In the genomic region with DNA sequence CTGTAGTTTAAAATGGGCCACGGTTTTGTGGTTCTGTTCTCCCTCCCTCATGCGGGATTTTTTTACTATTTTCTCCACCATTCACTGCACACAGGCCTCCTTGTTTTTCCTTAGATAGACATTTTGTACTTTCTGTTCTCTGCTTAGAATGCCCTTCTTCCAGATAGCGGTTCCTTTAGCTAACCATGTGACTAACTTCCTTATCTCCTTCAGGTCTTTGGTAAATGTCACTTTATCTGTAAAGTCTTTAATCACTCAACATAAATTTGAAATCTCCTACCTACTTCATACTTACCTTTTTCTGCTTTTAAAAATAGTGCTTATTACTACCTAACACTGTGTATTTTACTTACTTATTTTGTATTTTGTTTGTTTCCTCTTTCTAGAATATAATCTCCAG, we compare ENCODE assay signal across 27 cellular contexts. TPM values are rescaled to one million over a fixed set of nuclear protein-coding genes. Genes with fewer than 3 reads are reported as not detected.
A peak's percentile ranks its signal among the peaks of the same experiment; 100 is the strongest.
DNase-seq lines count a peak whose midpoint lies in the region; ATAC-seq, FAIRE-seq and TF ChIP-seq lines count a peak whose summit lies in the region.
"Had no signal": no experiment of that assay in that cellular context is flagged by ENCODE, and none has a peak within 500 bp of the region (broad histone marks: within the 10 kb centered on the region; RNA-seq: fewer than 3 reads in every experiment).

No MANE protein-coding gene starts in this region.

- no peaks in the 10 kb centered on the region for H3K36me3 ChIP-seq in GM12878 (ENCODE audit: control insufficient read depth in 2 of 2, insufficient read depth in 2 of 2, low read length in 1 of 2)
- H3K36me3 ChIP-seq: lower lobe of right lung had no signal

- 11% methylated on average over 3 of the region's 3 CpGs for WGBS in GM12878 (ENCODE audit: insufficient coverage, insufficient replicate concordance, low lambda C conversion rate, missing lambda C conversion rate)

- no peak for TF ChIP-seq RAD21 in GM12878 (IDR thresholded peaks at IDR 0.05; ENCODE audit: insufficient read depth, low read depth, low read length)

- intact Hi-C loops in activated CD4-positive, alpha-beta T cell treated with anti-CD3 and anti-CD28 coated beads for 36 hours (cut with DNase I, micrococcal nuclease), result no loop called here
- intact Hi-C loops in GM12878 (cut with micrococcal nuclease; ENCODE audit: unreplicated experiment), result no loop called here
- intact Hi-C loops in activated CD4-positive, alpha-beta memory T cell treated with anti-CD3 and anti-CD28 coated beads for 36 hours (cut with micrococcal nuclease), result no loop called here

- in situ Hi-C loops in GM12878 (cut with MboI), result no loop called here

- no peak for ATAC-seq in activated CD4-positive, alpha-beta T cell treated with anti-CD3 and anti-CD28 coated beads for 36 hours
- ATAC-seq in GM12878 (no peak), GM21515 (IDR thresholded peaks at IDR 0.05; ENCODE audit: unreplicated experiment) (no peak), GM18861 (IDR thresholded peaks at IDR 0.05; ENCODE audit: unreplicated experiment) (no peak)
- ATAC-seq: lower lobe of right lung had no signal

- CTCF ChIA-PET in activated CD4-positive, alpha-beta T cell treated with anti-CD3 and anti-CD28 coated beads for 36 hours (lab: Charles Lee), result interaction anchor here (0.6 kb wide), 1 partner anchor 12 kb away, joined by 3 read pairs; no protein-coding TSS in a partner anchor
- CTCF ChIA-PET in GM12878 (lab: Yijun Ruan, JAX), result interaction anchor here (0.9 kb wide), 1 partner anchor 9 kb away, joined by 3 read pairs; no protein-coding TSS in a partner anchor
- CTCF ChIA-PET in activated CD4-positive, alpha-beta memory T cell treated with anti-CD3 and anti-CD28 coated beads for 36 hours (lab: Charles Lee), result no interaction called here

- H3K27me3 ChIP-seq in GM12878 (replicated peaks in 1 of 2; ENCODE audit: control insufficient read depth in 2 of 2, insufficient read depth in 2 of 2, low read length in 1 of 2), result no peaks in the 10 kb centered on the region
- H3K27me3 ChIP-seq: testis had no signal

- H3K27ac Mint-ChIP-seq in activated CD4-positive, alpha-beta T cell treated with anti-CD3 and anti-CD28 coated beads for 36 hours, result peak overlapping the region; percentile 11
- H3K27ac Mint-ChIP-seq in activated CD4-positive, alpha-beta memory T cell treated with anti-CD3 and anti-CD28 coated beads for 36 hours, result no peak overlapping the region
- H3K27ac Mint-ChIP-seq: activated naive CD4-positive, alpha-beta T cell treated with anti-CD3 and anti-CD28 coated beads, Interleukin-2, amount 10 ng/mL, durations not matched to agents 7 days and 5 days; activated T-helper 1 cell treated with anti-CD3 and anti-CD28 coated beads, Interleukin-12 subunit alpha, Interleukin-12 subunit beta, Interleukin-2, Interleukin-4 antibody, amounts not matched to agents 30 ng/mL and 10 ng/mL and 1 ng/mL, durations not matched to agents 14 hours and 24 hours and 36 hours; CD4-positive, alpha-beta memory T cell had no signal

- no peaks in the 10 kb centered on the region; the same call in none of the 2 replicates for H3K79me2 ChIP-seq in GM12878 (ENCODE audit: control insufficient read depth, insufficient read depth, low read length)

- H3K4me2 ChIP-seq in GM12878 (ENCODE audit: control insufficient read depth, insufficient read depth), result no peak overlapping the region

- no peak overlapping the region for H3K4me3 ChIP-seq in GM12878
- H3K4me3 ChIP-seq: lower lobe of right lung, testis had no signal

- RAD21 ChIA-PET in GM12878 (lab: Charles Lee; ENCODE audit: unreplicated experiment), result interaction anchor here (1.0 kb wide), 1 partner anchor 32 kb away, joined by 3 read pairs; no protein-coding TSS in a partner anchor

- H3K27ac ChIP-seq in GM12878 (ENCODE audit: control insufficient read depth, insufficient read depth), result no peak overlapping the region
- H3K27ac ChIP-seq: lower lobe of right lung had no signal

- no peak for TF ChIP-seq EP300 in GM12878 (IDR thresholded peaks at IDR 0.05; ENCODE audit: borderline replicate concordance in 1 of 2, control insufficient read depth in 1 of 2, low read depth in 2 of 2, low read length in 2 of 2)

- SMC1A ChIA-PET in GM12878 (lab: Charles Lee; ENCODE audit: uncharacterized antibody, unreplicated experiment), result interaction anchor here (1.0 to 1.5 kb wide), 5 partner anchors 8 to 56 kb away, joined by 3 to 6 read pairs (median 4); no protein-coding TSS in a partner anchor

- H3K36me3 Mint-ChIP-seq in activated CD4-positive, alpha-beta T cell treated with anti-CD3 and anti-CD28 coated beads for 36 hours (ENCODE audit: low read depth), result no peaks in the 10 kb centered on the region
- H3K36me3 Mint-ChIP-seq in activated CD4-positive, alpha-beta memory T cell treated with anti-CD3 and anti-CD28 coated beads for 36 hours, result peaks cover 6% of the 10 kb centered on the region
- H3K36me3 Mint-ChIP-seq: activated naive CD4-positive, alpha-beta T cell treated with anti-CD3 and anti-CD28 coated beads, Interleukin-2, amount 10 ng/mL, durations not matched to agents 7 days and 5 days; CD4-positive, alpha-beta memory T cell had no signal

- peaks cover 19% of the 10 kb centered on the region for H3K4me1 Mint-ChIP-seq in activated CD4-positive, alpha-beta T cell treated with anti-CD3 and anti-CD28 coated beads for 36 hours
- H3K4me1 Mint-ChIP-seq in activated CD4-positive, alpha-beta memory T cell treated with anti-CD3 and anti-CD28 coated beads for 36 hours (ENCODE audit: low read depth), result peaks cover 6% of the 10 kb centered on the region

- peak overlapping the region; percentile 5; the same call in 1 of the 2 replicates for H2AFZ ChIP-seq in GM12878 (ENCODE audit: control insufficient read depth, low read depth, low read length)

- no peak for FAIRE-seq in GM12878 (lab: Jason Lieb, UNC)
- FAIRE-seq: colon, H54, urothelium cell line had no signal

- peaks cover 5% of the 10 kb centered on the region; the same call in 2 of the 3 replicates for H3K9me3 ChIP-seq in GM12878 (replicated peaks; ENCODE audit: control insufficient read depth, insufficient read depth, low read length)
- H3K9me3 ChIP-seq: testis had no signal

- DNase-seq in activated CD4-positive, alpha-beta T cell treated with anti-CD3 and anti-CD28 coated beads for 36 hours, result no peak
- no peak for DNase-seq in activated CD4-positive, alpha-beta T cell treated with anti-CD3 and anti-CD28 coated beads for 48 hours
- no peak for DNase-seq in GM12878 (ENCODE audit: low read depth, low spot score)
- DNase-seq in medulla oblongata (ENCODE audit: extremely low spot score), result peak; percentile 50
- no peak for DNase-seq in activated CD4-positive, alpha-beta memory T cell treated with anti-CD3 and anti-CD28 coated beads for 36 hours
- DNase-seq in stimulated activated CD4-positive, alpha-beta T cell treated with anti-CD3 and anti-CD28 coated beads, Interleukin-12 subunit alpha, Interleukin-12 subunit beta, amount 100 ng/mL, for 4 hours, result no peak
- DNase-seq: activated CD4-positive, alpha-beta T cell treated with anti-CD3 and anti-CD28 coated beads, Interleukin-2, amount 50 U/mL, for 1 hour; activated naive CD4-positive, alpha-beta T cell treated with anti-CD3 and anti-CD28 coated beads, Interleukin-2, amount 10 ng/mL, durations not matched to agents 7 days and 5 days; AML-193; amniotic stem cell; CD4-positive, alpha-beta memory T cell; effector memory CD4-positive, alpha-beta T cell; lower lobe of right lung; NCI-H1417; NCI-H2081; NCI-H226; NCI-H82; stimulated activated CD4-positive, alpha-beta T cell treated with anti-CD3 and anti-CD28 coated beads, Interleukin-15, amount 100 ng/mL, for 24 hours; stimulated activated naive CD4-positive, alpha-beta T cell treated with Interleukin-2 at 50 U/mL for 16 hours; testis had no signal

- POLR2A ChIA-PET in activated CD4-positive, alpha-beta T cell treated with anti-CD3 and anti-CD28 coated beads for 36 hours (lab: Charles Lee), result no interaction called here
- POLR2A ChIA-PET in GM12878 (lab: Charles Lee), result interaction anchor here (0.6 to 1.5 kb wide), 3 partner anchors 8 to 138 kb away, joined by 3 to 4 read pairs (median 3); no protein-coding TSS in a partner anchor
- POLR2A ChIA-PET in activated CD4-positive, alpha-beta memory T cell treated with anti-CD3 and anti-CD28 coated beads for 36 hours (lab: Charles Lee), result no interaction called here

- H3K4me3 Mint-ChIP-seq in activated CD4-positive, alpha-beta T cell treated with anti-CD3 and anti-CD28 coated beads for 36 hours, result no peak overlapping the region
- no peak overlapping the region for H3K4me3 Mint-ChIP-seq in activated CD4-positive, alpha-beta memory T cell treated with anti-CD3 and anti-CD28 coated beads for 36 hours
- H3K4me3 Mint-ChIP-seq: activated naive CD4-positive, alpha-beta T cell treated with anti-CD3 and anti-CD28 coated beads, Interleukin-2, amount 10 ng/mL, durations not matched to agents 7 days and 5 days; activated T-helper 1 cell treated with anti-CD3 and anti-CD28 coated beads, Interleukin-12 subunit alpha, Interleukin-12 subunit beta, Interleukin-2, Interleukin-4 antibody, amounts not matched to agents 30 ng/mL and 10 ng/mL and 1 ng/mL, durations not matched to agents 14 hours and 24 hours and 36 hours; CD4-positive, alpha-beta memory T cell; IgD-negative memory B cell had no signal

- TF ChIP-seq CTCF in GM12878 (IDR thresholded peaks at IDR 0.05 in 2 of 3, conservative IDR thresholded peaks at IDR 0.05 in 1 of 3; ENCODE audit: control insufficient read depth in 2 of 3, extremely low read depth in 1 of 3, insufficient read depth in 1 of 3, low read depth in 3 of 3, low read length in 3 of 3), result no peak

- no peak overlapping the region for H3K9ac ChIP-seq in GM12878 (ENCODE audit: control insufficient read depth, insufficient read depth, low read length)

- BruUV-seq in GM12878 (replicated peaks; lab: Mats Ljungman, UMichigan), result no TSS peak

- peaks cover 2% of the 10 kb centered on the region for H3K9me3 Mint-ChIP-seq in activated CD4-positive, alpha-beta T cell treated with anti-CD3 and anti-CD28 coated beads for 36 hours (ENCODE audit: low read depth)
- H3K9me3 Mint-ChIP-seq in activated CD4-positive, alpha-beta memory T cell treated with anti-CD3 and anti-CD28 coated beads for 36 hours, result peaks cover 5% of the 10 kb centered on the region
- H3K9me3 Mint-ChIP-seq: activated naive CD4-positive, alpha-beta T cell treated with anti-CD3 and anti-CD28 coated beads, Interleukin-2, amount 10 ng/mL, durations not matched to agents 7 days and 5 days; activated T-helper 1 cell treated with anti-CD3 and anti-CD28 coated beads, Interleukin-12 subunit alpha, Interleukin-12 subunit beta, Interleukin-2, Interleukin-4 antibody, amounts not matched to agents 30 ng/mL and 10 ng/mL and 1 ng/mL, durations not matched to agents 14 hours and 24 hours and 36 hours had no signal

- H3K27me3 Mint-ChIP-seq in activated CD4-positive, alpha-beta T cell treated with anti-CD3 and anti-CD28 coated beads for 36 hours, result no peaks in the 10 kb centered on the region
- H3K27me3 Mint-ChIP-seq in activated CD4-positive, alpha-beta memory T cell treated with anti-CD3 and anti-CD28 coated beads for 36 hours, result peaks cover 2% of the 10 kb centered on the region
- H3K27me3 Mint-ChIP-seq: activated naive CD4-positive, alpha-beta T cell treated with anti-CD3 and anti-CD28 coated beads, Interleukin-2, amount 10 ng/mL, durations not matched to agents 7 days and 5 days; CD4-positive, alpha-beta memory T cell; IgD-negative memory B cell had no signal

- no peaks in the 10 kb centered on the region; the same call in 1 of the 2 replicates for H3K4me1 ChIP-seq in GM12878 (ENCODE audit: control insufficient read depth, insufficient read depth, low read length)
- H3K4me1 ChIP-seq: lower lobe of right lung, testis had no signal

- TF ChIP-seq POLR2A in GM12878 (IDR thresholded peaks at IDR 0.05; ENCODE audit: low read depth, low read length), result no peak

- H4K20me1 ChIP-seq in GM12878 (ENCODE audit: control insufficient read depth, insufficient read depth), result no peaks in the 10 kb centered on the region

RNA-seq across cellular contexts. Expression of gene FER, which starts 15.0 kb away (rescaled TPM):
- total RNA-seq in activated CD4-positive, alpha-beta T cell treated with anti-CD3 and anti-CD28 coated beads for 36 hours, result 1 to 10 TPM; 9.3 to 9.9 TPM
- total RNA-seq in GM12878 (2013; cell fraction: nucleolus; rRNA removed), result 175 and 181 TPM in 2 replicates
- total RNA-seq in GM12878 (2014; rRNA removed) (9.1 and 11.3 TPM in 2 replicates), GM12878 (2014; rRNA removed; fragmentation: Illumina TruSeq; extraction: Trizol) (16.9 and 19.1 TPM in 2 replicates), GM12878 (2021) (13.7 and 16.0 TPM in 2 replicates)
- 3.4 TPM for polyA plus RNA-seq in GM12878 (2011; ENCODE audit: low read depth)
- polyA plus RNA-seq in GM12878 (2011; rRNA removed) (9.7 and 15.3 TPM in 2 replicates), GM12878 (2014; fragmentation: Illumina TruSeq; extraction: Trizol) (8.1 and 9.0 TPM in 2 replicates), GM12878 (2014; fragmentation: Nextera tagmentation; extraction: Ambion mirVana) (1 to 10 TPM; 4.4 to 9.5 TPM), GM12878 (2014; rRNA removed) (3.7 and 5.2 TPM in 2 replicates), GM12878 (2016; fragmentation: Nextera tagmentation; extraction: Ambion mirVana) (10 to 100 TPM; 11.7 to 17.7 TPM)
- 3.0 and 4.5 TPM in 2 replicates for polyA plus RNA-seq in GM12878 (2011; cell fraction: cytosol; rRNA removed)
- polyA plus RNA-seq in GM12878 (2011; cell fraction: nucleus; rRNA removed), result 14.7 and 15.0 TPM in 2 replicates
- polyA plus RNA-seq in GM12878 (2012), result 3.9 and 4.5 TPM in 2 replicates
- polyA minus RNA-seq in GM12878 (2011; rRNA and poly(A)+ RNA removed), result 24.9 and 39.0 TPM in 2 replicates
- polyA minus RNA-seq in GM12878 (2011; cell fraction: cytosol; rRNA and poly(A)+ RNA removed), result 9.6 and 11.4 TPM in 2 replicates
- polyA minus RNA-seq in GM12878 (2011; cell fraction: nucleus; rRNA and poly(A)+ RNA removed), result 33.2 and 36.8 TPM in 2 replicates
- total RNA-seq in activated CD4-positive, alpha-beta memory T cell treated with anti-CD3 and anti-CD28 coated beads for 36 hours, result 1 to 10 TPM; 9.1 to 9.5 TPM
